ENCODE assay signal across 7 cellular contexts in the genomic region with DNA sequence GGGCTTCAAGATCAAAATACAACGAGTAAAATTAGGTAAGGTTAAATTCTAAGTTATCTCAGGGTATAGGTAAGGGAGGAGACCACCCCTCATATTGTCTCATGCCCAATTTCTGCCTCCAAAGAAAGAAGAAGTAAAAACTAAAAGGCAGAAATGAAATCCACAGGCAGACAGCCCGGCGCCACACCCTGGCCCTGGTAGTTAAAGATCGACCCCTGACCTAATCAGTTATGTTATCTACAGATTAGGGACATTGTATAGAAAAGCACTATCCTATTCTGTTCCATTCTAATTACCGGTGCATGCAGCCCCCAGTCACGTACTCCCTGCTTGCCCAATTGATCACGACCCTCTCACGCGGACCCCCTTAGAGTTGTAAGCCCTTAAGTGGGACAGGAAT.
DNase-seq lines count a peak whose midpoint lies in the region; ATAC-seq and TF ChIP-seq lines count a peak whose summit lies in the region.
"Not testable (repeated sequence)": the region's sequence is repeated elsewhere in the genome, so short reads cannot be mapped to it uniquely, and the experiment has no call there.

No MANE protein-coding gene starts in this region.

- not testable (repeated sequence) for H3K27me3 ChIP-seq in CD4-positive, CD25-positive, alpha-beta regulatory T cell (ENCODE audit: control insufficient read depth, insufficient read depth, low read length); KMS-11 (ENCODE audit: insufficient read depth, low read depth)

- peak overlapping the region; percentile 97; the same call in 1 of the 2 replicates for H2AFZ ChIP-seq in KMS-11 (ENCODE audit: low read depth)

- H3K4me1 ChIP-seq in CD4-positive, CD25-positive, alpha-beta regulatory T cell (ENCODE audit: control insufficient read depth, insufficient read depth, low read length, poor library complexity, severe bottlenecking); KMS-11 (ENCODE audit: low read depth, poor library complexity, severe bottlenecking): not testable (repeated sequence)

- H3K4me1 Mint-ChIP-seq in CD4-positive, CD25-positive, alpha-beta regulatory T cell = peaks cover 8 to 27% (median 20%) of the 10 kb centered on the region in 4 donors
- peaks cover 28% of the 10 kb centered on the region for H3K4me1 Mint-ChIP-seq in T-helper 1 cell treated with Interleukin-12 subunit alpha and Interleukin-12 subunit beta and Interleukin-4 antibody, amounts not matched to agents 30 μg/mL and 1 μg/mL, for 36 hours (ENCODE audit: low read depth)
- H3K4me1 Mint-ChIP-seq in activated T-cell treated with anti-CD3 and anti-CD28 coated beads, Interleukin-2, amount 50 U/mL, for 72 hours (ENCODE audit: low read depth) = peaks cover 29% of the 10 kb centered on the region
- peaks cover 36% of the 10 kb centered on the region for H3K4me1 Mint-ChIP-seq in dendritic cell treated with granulocyte-macrophage colony-stimulating factor and Interleukin-4, amounts not matched to agents 40 ng/mL and 50 ng/mL, for 4 days (ENCODE audit: low read depth)
- H3K4me1 Mint-ChIP-seq in mesothelial cell of epicardium = peaks cover 24% of the 10 kb centered on the region
- not testable (repeated sequence) for H3K4me1 Mint-ChIP-seq in neural crest cell

- DNase-seq in CD4-positive, CD25-positive, alpha-beta regulatory T cell; activated T-cell treated with anti-CD3 and anti-CD28 coated beads, Interleukin-2, amount 50 U/mL, for 72 hours; mesothelial cell of epicardium (ENCODE audit: low spot score in 2 of 2, unreplicated experiment in 2 of 2); neural crest cell (ENCODE audit: low read depth, low spot score): not testable (repeated sequence)

- peak overlapping the region in 2 of 4 donors; percentile 70 to 97 for H3K4me3 Mint-ChIP-seq in CD4-positive, CD25-positive, alpha-beta regulatory T cell
- peak overlapping the region; percentile 29 for H3K4me3 Mint-ChIP-seq in T-helper 1 cell treated with Interleukin-12 subunit alpha and Interleukin-12 subunit beta and Interleukin-4 antibody, amounts not matched to agents 30 μg/mL and 1 μg/mL, for 36 hours
- peak overlapping the region in 1 of 2 donors; percentile 13 for H3K4me3 Mint-ChIP-seq in activated T-cell treated with anti-CD3 and anti-CD28 coated beads, Interleukin-2, amount 50 U/mL, for 72 hours
- H3K4me3 Mint-ChIP-seq in dendritic cell treated with granulocyte-macrophage colony-stimulating factor and Interleukin-4, amounts not matched to agents 40 ng/mL and 50 ng/mL, for 4 days = peak overlapping the region; percentile 32
- H3K4me3 Mint-ChIP-seq in mesothelial cell of epicardium = peak overlapping the region; percentile 94
- H3K4me3 Mint-ChIP-seq in neural crest cell = peak overlapping the region; percentile 31

- H3K4me2 ChIP-seq in KMS-11 = not testable (repeated sequence)

- not testable (repeated sequence) for H4K20me1 ChIP-seq in KMS-11 (ENCODE audit: insufficient read depth)

- H3K36me3 ChIP-seq in CD4-positive, CD25-positive, alpha-beta regulatory T cell (ENCODE audit: control insufficient read depth, insufficient read depth, low read length); KMS-11 (ENCODE audit: insufficient read depth): not testable (repeated sequence)

- H3K9ac ChIP-seq in KMS-11 = not testable (repeated sequence)

- peaks cover 30% of the 10 kb centered on the region for H3K27me3 Mint-ChIP-seq in CD4-positive, CD25-positive, alpha-beta regulatory T cell
- peaks cover 23% of the 10 kb centered on the region for H3K27me3 Mint-ChIP-seq in T-helper 1 cell treated with Interleukin-12 subunit alpha and Interleukin-12 subunit beta and Interleukin-4 antibody, amounts not matched to agents 30 μg/mL and 1 μg/mL, for 36 hours (ENCODE audit: low read depth)
- not testable (repeated sequence) for H3K27me3 Mint-ChIP-seq in activated T-cell treated with anti-CD3 and anti-CD28 coated beads, Interleukin-2, amount 50 U/mL, for 72 hours (ENCODE audit: low read depth); dendritic cell treated with granulocyte-macrophage colony-stimulating factor and Interleukin-4, amounts not matched to agents 40 ng/mL and 50 ng/mL, for 4 days; mesothelial cell of epicardium (ENCODE audit: low read depth)
- peaks cover 17% of the 10 kb centered on the region for H3K27me3 Mint-ChIP-seq in neural crest cell (ENCODE audit: low read depth)

- peak overlapping the region; percentile 59 to 100 (median 69) for H3K27ac Mint-ChIP-seq in CD4-positive, CD25-positive, alpha-beta regulatory T cell
- not testable (repeated sequence) for H3K27ac Mint-ChIP-seq in T-helper 1 cell treated with Interleukin-12 subunit alpha and Interleukin-12 subunit beta and Interleukin-4 antibody, amounts not matched to agents 30 μg/mL and 1 μg/mL, for 36 hours; neural crest cell (ENCODE audit: unreplicated experiment)
- peak overlapping the region; percentile 77 for H3K27ac Mint-ChIP-seq in activated T-cell treated with anti-CD3 and anti-CD28 coated beads, Interleukin-2, amount 50 U/mL, for 72 hours
- peak overlapping the region; percentile 87 for H3K27ac Mint-ChIP-seq in dendritic cell treated with granulocyte-macrophage colony-stimulating factor and Interleukin-4, amounts not matched to agents 40 ng/mL and 50 ng/mL, for 4 days
- H3K27ac Mint-ChIP-seq in mesothelial cell of epicardium = peak overlapping the region; percentile 71

- not testable (repeated sequence) for H3K4me3 ChIP-seq in CD4-positive, CD25-positive, alpha-beta regulatory T cell (ENCODE audit: low read depth, low read length); KMS-11 (IDR thresholded peaks at IDR 0.05; ENCODE audit: insufficient read depth, low read depth, low read length)

- H3K27ac ChIP-seq in CD4-positive, CD25-positive, alpha-beta regulatory T cell (ENCODE audit: insufficient read depth, low read length, poor library complexity, severe bottlenecking); KMS-11: not testable (repeated sequence)

- H3K9me3 ChIP-seq in CD4-positive, CD25-positive, alpha-beta regulatory T cell (ENCODE audit: control insufficient read depth in 2 of 2, low read length in 2 of 2) = not testable (repeated sequence)

- intact Hi-C loops in dendritic cell treated with granulocyte-macrophage colony-stimulating factor and Interleukin-4, amounts not matched to agents 40 ng/mL and 50 ng/mL, for 4 days (cut with micrococcal nuclease) = not testable (repeated sequence)

- H3K36me3 Mint-ChIP-seq in CD4-positive, CD25-positive, alpha-beta regulatory T cell; T-helper 1 cell treated with Interleukin-12 subunit alpha and Interleukin-12 subunit beta and Interleukin-4 antibody, amounts not matched to agents 30 μg/mL and 1 μg/mL, for 36 hours (ENCODE audit: low read depth); activated T-cell treated with anti-CD3 and anti-CD28 coated beads, Interleukin-2, amount 50 U/mL, for 72 hours (ENCODE audit: insufficient read depth in 2 of 2); dendritic cell treated with granulocyte-macrophage colony-stimulating factor and Interleukin-4, amounts not matched to agents 40 ng/mL and 50 ng/mL, for 4 days (ENCODE audit: low read depth); mesothelial cell of epicardium; neural crest cell (ENCODE audit: low read depth): not testable (repeated sequence)

- TF ChIP-seq CTCF in KMS-11 (conservative IDR thresholded peaks at IDR 0.05; ENCODE audit: low read depth, low read length); mesothelial cell of epicardium (IDR thresholded peaks at IDR 0.05; ENCODE audit: unreplicated experiment); neural crest cell (conservative IDR thresholded peaks at IDR 0.05): not testable (repeated sequence)

- H3K9me3 Mint-ChIP-seq in CD4-positive, CD25-positive, alpha-beta regulatory T cell; T-helper 1 cell treated with Interleukin-12 subunit alpha and Interleukin-12 subunit beta and Interleukin-4 antibody, amounts not matched to agents 30 μg/mL and 1 μg/mL, for 36 hours; activated T-cell treated with anti-CD3 and anti-CD28 coated beads, Interleukin-2, amount 50 U/mL, for 72 hours; dendritic cell treated with granulocyte-macrophage colony-stimulating factor and Interleukin-4, amounts not matched to agents 40 ng/mL and 50 ng/mL, for 4 days; mesothelial cell of epicardium; neural crest cell: not testable (repeated sequence)

- not testable (repeated sequence) for ATAC-seq in CD4-positive, CD25-positive, alpha-beta regulatory T cell (ENCODE audit: low read depth in 2 of 2); activated T-cell treated with anti-CD3 and anti-CD28 coated beads, Interleukin-2, amount 50 U/mL, for 72 hours (replicated peaks in 1 of 2)

- not testable (repeated sequence) for H3K79me2 ChIP-seq in KMS-11 (ENCODE audit: insufficient read depth, low read depth)
